ENCODE assay signal across 8 cellular contexts in genomic region chr3:190696777-190697501, GRCh38.
DNase-seq lines count a peak whose midpoint lies in the region; ATAC-seq, FAIRE-seq and TF ChIP-seq lines count a peak whose summit lies in the region.

No MANE protein-coding gene starts in this region.

- WGBS in HepG2 (ENCODE audit: low lambda C conversion rate), result 38% methylated on average over 7 of the region's 7 CpGs

- peak in 2 of 3 experiments; percentile 10 to 44 for TF ChIP-seq CTCF in ascending aorta (IDR thresholded peaks at IDR 0.05)
- peak; percentile 48 for TF ChIP-seq CTCF in HepG2 (CRISPR knock-in tag; IDR thresholded peaks at IDR 0.05)

- H3K4me3 ChIP-seq in ascending aorta, result no peak overlapping the region
- H3K4me3 ChIP-seq in HepG2 (replicated peaks in 1 of 3; ENCODE audit: insufficient read depth in 1 of 3, low read depth in 2 of 3, low read length in 3 of 3), result no peak overlapping the region

- H3K4me3 Mint-ChIP-seq in T-cell, result no peak overlapping the region

- TF ChIP-seq EP300 in HepG2 (IDR thresholded peaks at IDR 0.05; ENCODE audit: low read depth in 2 of 2, low read length in 2 of 2) (no peak), HepG2 (CRISPR knock-in tag; IDR thresholded peaks at IDR 0.05; ENCODE audit: borderline replicate concordance) (no peak)

- no peak overlapping the region for H2AFZ ChIP-seq in HepG2 (ENCODE audit: low read length)

- no peak overlapping the region for H3K27ac Mint-ChIP-seq in T-cell

- no peaks in the 10 kb centered on the region for H3K4me1 ChIP-seq in ascending aorta
- H3K4me1 ChIP-seq in HepG2 (ENCODE audit: insufficient read depth, low read length), result peaks cover 36% of the 10 kb centered on the region

- TF ChIP-seq RAD21 in HepG2 (CRISPR knock-in tag; IDR thresholded peaks at IDR 0.05), result no peak

- H3K36me3 ChIP-seq in ascending aorta, result no peaks in the 10 kb centered on the region
- H3K36me3 ChIP-seq in HepG2 (replicated peaks in 1 of 2; ENCODE audit: control insufficient read depth in 1 of 2, insufficient read depth in 2 of 2, low read length in 2 of 2), result no peaks in the 10 kb centered on the region

- H3K27me3 ChIP-seq in ascending aorta, result peaks cover 3% of the 10 kb centered on the region
- no peaks in the 10 kb centered on the region; a peak in 1 of 5 replicates for H3K27me3 ChIP-seq in HepG2 (ENCODE audit: control insufficient read depth in 1 of 2, insufficient read depth in 2 of 2, low read length in 2 of 2)

- ATAC-seq in HepG2, result no peak
- no peak for ATAC-seq in T-cell (replicated peaks in 1 of 4)
- ATAC-seq in HG03354 (IDR thresholded peaks at IDR 0.05; ENCODE audit: poor library complexity, severe bottlenecking, unreplicated experiment), result no peak

- TF ChIP-seq POLR2A in HepG2 (IDR thresholded peaks at IDR 0.05; ENCODE audit: insufficient read depth in 1 of 2, low read depth in 2 of 2, low read length in 2 of 2), result no peak

- no peaks in the 10 kb centered on the region for H3K9me3 ChIP-seq in ascending aorta
- no peaks in the 10 kb centered on the region for H3K9me3 ChIP-seq in HepG2 (ENCODE audit: low read length)

- no peaks in the 10 kb centered on the region for H3K36me3 Mint-ChIP-seq in T-cell

- H4K20me1 ChIP-seq in HepG2 (ENCODE audit: insufficient read depth, low read length), result no peaks in the 10 kb centered on the region

- POLR2A ChIA-PET in HepG2 (lab: Yijun Ruan, JAX) (no interaction called here), T-cell (lab: Charles Lee) (no interaction called here)

- CTCF ChIA-PET in HepG2 (lab: Yijun Ruan, JAX; ENCODE audit: low intra/inter-chr PET ratio, low total read pairs) (no interaction called here), T-cell (lab: Charles Lee) (interaction anchor here (0.6 to 0.7 kb wide), 6 partner anchors 17 to 738 kb away, joined by 3 to 7 read pairs (median 4); no protein-coding TSS in a partner anchor)

- in situ Hi-C loops in HepG2 (cut with HindIII; ENCODE audit: extremely low pct_ligation_motif_present, low pct_unique_long_range_greater_than_20kb), result loop anchor here (10.0 to 25.0 kb wide), 2 partner anchors 182 to 735 kb away; partner anchors contain the start of gene IL1RAP

- H3K9me3 Mint-ChIP-seq in T-cell, result no peaks in the 10 kb centered on the region

- no peak overlapping the region for H3K27ac ChIP-seq in ascending aorta
- no peak overlapping the region for H3K27ac ChIP-seq in HepG2 (ENCODE audit: extremely low read length, insufficient read depth, low read length)

- no peak for FAIRE-seq in HTR-8/SVneo (lab: Jason Lieb, UNC)
- peak; percentile 26 for FAIRE-seq in HepG2 (lab: Jason Lieb, UNC)

- peak; percentile 24 for DNase-seq in COR-L47 (lab: John Stamatoyannopoulos, UW)
- peak; percentile 12 for DNase-seq in HTR-8/SVneo (ENCODE audit: insufficient read length, low spot score)
- DNase-seq in ascending aorta (ENCODE audit: low spot score in 2 of 2), result no peak
- DNase-seq in HepG2 (ENCODE audit: low spot score), result peak; percentile 24
- DNase-seq in stimulated activated CD4-positive, alpha-beta T cell treated with anti-CD3 and anti-CD28 coated beads, Interleukin-4, amount 100 ng/mL, for 24 hours, result no peak
- DNase-seq in activated CD4-positive, CD25-positive, alpha-beta regulatory T cell treated with anti-CD3 and anti-CD28 coated beads, Interleukin-2, amount 50 U/mL, for 72 hours, result no peak
- DNase-seq in T-cell, result no peak

- no TSS peak for BruUV-seq in HepG2 (replicated peaks; lab: Mats Ljungman, UMichigan)

- H3K4me1 Mint-ChIP-seq in T-cell, result no peaks in the 10 kb centered on the region

- H3K79me2 ChIP-seq in HepG2 (ENCODE audit: insufficient read depth, low read length), result no peaks in the 10 kb centered on the region

- H3K9ac ChIP-seq in HepG2 (ENCODE audit: insufficient read depth, low read depth, low read length), result no peak overlapping the region

- peak overlapping the region; percentile 44 for H3K4me2 ChIP-seq in HepG2 (ENCODE audit: low read depth, low read length)

- peaks cover 18 to 19% of the 10 kb centered on the region in 2 donors for H3K27me3 Mint-ChIP-seq in T-cell

- intact Hi-C loops in ascending aorta (cut with DNase I), result no loop called here
- intact Hi-C loops in HepG2 (cut with micrococcal nuclease; ENCODE audit: unreplicated experiment), result loop anchor here (1.0 to 5.0 kb wide), 5 partner anchors 184 to 736 kb away; partner anchors contain the start of gene CLDN1

TF ChIP-seq in HepG2, 621 proteins besides CTCF, POLR2A, EP300 and RAD21:
- TF ChIP-seq SMC3 (IDR thresholded peaks at IDR 0.05; ENCODE audit: low read length) (peak; percentile 63), DNMT1 (CRISPR knock-in tag; IDR thresholded peaks at IDR 0.05) (no peak), STAG1 (CRISPR knock-in tag; IDR thresholded peaks at IDR 0.05) (peak; percentile 54)

Comparison
In these comparisons a context has a peak if more than half of its experiments do, and no peak if none do; other contexts are left out.
1. DNase-seq: peak in COR-L47 (single experiment), HTR-8/SVneo (single experiment) and HepG2 (single experiment); none in ascending aorta (0 of 2), stimulated activated CD4-positive, alpha-beta T cell treated with anti-CD3 and anti-CD28 coated beads, Interleukin-4, amount 100 ng/mL, for 24 hours (single experiment), activated CD4-positive, CD25-positive, alpha-beta regulatory T cell treated with anti-CD3 and anti-CD28 coated beads, Interleukin-2, amount 50 U/mL, for 72 hours (single experiment) and T-cell (0 of 34).